In genomic region chr1:55140546-55140983, GRCh38 we compare ENCODE assay signal across 8 cellular contexts.
DNase-seq lines count a peak whose midpoint lies in the region; ATAC-seq, FAIRE-seq and TF ChIP-seq lines count a peak whose summit lies in the region.

No MANE protein-coding gene starts in this region.

- no TSS peak for BruUV-seq in endothelial cell of umbilical vein (replicated peaks; lab: Mats Ljungman, UMichigan)

- no peaks in the 10 kb centered on the region for H3K4me1 ChIP-seq in CD8-positive, alpha-beta T cell (ENCODE audit: insufficient read depth, low read length)
- peaks cover 7% of the 10 kb centered on the region for H3K4me1 ChIP-seq in endothelial cell of umbilical vein (ENCODE audit: control insufficient read depth, extremely low read depth, insufficient read depth, low read length)

- H3K27ac ChIP-seq in CD8-positive, alpha-beta T cell (ENCODE audit: low read depth, low read length) = no peak overlapping the region
- no peak overlapping the region for H3K27ac ChIP-seq in endothelial cell of umbilical vein (ENCODE audit: insufficient read depth, low read depth, low read length)

- H3K36me3 Mint-ChIP-seq in CD8-positive, alpha-beta T cell = peaks cover 52% of the 10 kb centered on the region
- peaks cover 31% of the 10 kb centered on the region for H3K36me3 Mint-ChIP-seq in activated CD8-positive, alpha-beta memory T cell treated with anti-CD3 and anti-CD28 coated beads, Interleukin-2, amount 10 ng/mL, durations not matched to agents 7 days and 5 days
- no peaks in the 10 kb centered on the region for H3K36me3 Mint-ChIP-seq in stimulated activated effector memory CD8-positive, alpha-beta T cell treated with anti-CD3 and anti-CD28 coated beads, Interleukin-12 subunit alpha, Interleukin-12 subunit beta, amount 100 ng/mL, for 72 hours

- peaks cover 15% of the 10 kb centered on the region for H3K4me1 Mint-ChIP-seq in CD8-positive, alpha-beta T cell (ENCODE audit: low read depth)
- H3K4me1 Mint-ChIP-seq in activated CD8-positive, alpha-beta memory T cell treated with anti-CD3 and anti-CD28 coated beads, Interleukin-2, amount 10 ng/mL, durations not matched to agents 7 days and 5 days = peaks cover 22% of the 10 kb centered on the region
- peaks cover 5% of the 10 kb centered on the region for H3K4me1 Mint-ChIP-seq in stimulated activated effector memory CD8-positive, alpha-beta T cell treated with anti-CD3 and anti-CD28 coated beads, Interleukin-12 subunit alpha, Interleukin-12 subunit beta, amount 100 ng/mL, for 72 hours

- intact Hi-C loops in CD8-positive, alpha-beta T cell (cut with DNase I, micrococcal nuclease) = loop anchor here (1.0 to 5.0 kb wide), 6 partner anchors 16 to 1567 kb away; partner anchors contain the start of gene USP24 (in 1 of the 2)
- intact Hi-C loops in endothelial cell of umbilical vein (cut with micrococcal nuclease) = loop anchor here (1.0 to 10.0 kb wide), 6 partner anchors 74 to 1684 kb away; partner anchors contain the start of gene USP24

- H3K27me3 Mint-ChIP-seq in CD8-positive, alpha-beta T cell (ENCODE audit: low read depth) = no peaks in the 10 kb centered on the region
- H3K27me3 Mint-ChIP-seq in activated CD8-positive, alpha-beta memory T cell treated with anti-CD3 and anti-CD28 coated beads, Interleukin-2, amount 10 ng/mL, durations not matched to agents 7 days and 5 days = no peaks in the 10 kb centered on the region

- no peaks in the 10 kb centered on the region for H3K9me3 ChIP-seq in CD8-positive, alpha-beta T cell (ENCODE audit: low read length)
- no peaks in the 10 kb centered on the region for H3K9me3 ChIP-seq in endothelial cell of umbilical vein (replicated peaks; ENCODE audit: control insufficient read depth, insufficient read depth, low read length)

- dilution Hi-C loops in endothelial cell of umbilical vein (cut with MboI; ENCODE audit: extremely low pct_ligation_motif_present, low sequenced_read_pairs) = no loop called here

- no peaks in the 10 kb centered on the region for H3K27me3 ChIP-seq in CD8-positive, alpha-beta T cell (ENCODE audit: insufficient read depth, low read length)
- H3K27me3 ChIP-seq in endothelial cell of umbilical vein (ENCODE audit: control insufficient read depth in 2 of 2, insufficient read depth in 2 of 2, low read length in 2 of 2) = no peaks in the 10 kb centered on the region

- FAIRE-seq in endothelial cell of umbilical vein (lab: Jason Lieb, UNC) = peak; percentile 37

- DNase-seq in CD8-positive, alpha-beta T cell = peak; percentile 25 to 70 (median 68)
- peak; percentile 57 for DNase-seq in HS-5 (ENCODE audit: low read depth)
- DNase-seq in NK-92 treated with Interleukin-12 subunit alpha and Interleukin-12 subunit beta, amount 100 ng/mL, for 24 hours (lab: John Stamatoyannopoulos, UW) = peak; percentile 61
- peak; percentile 86 for DNase-seq in activated CD8-positive, alpha-beta memory T cell treated with anti-CD3 and anti-CD28 coated beads, Interleukin-2, amount 10 ng/mL, durations not matched to agents 7 days and 5 days
- DNase-seq in endothelial cell of umbilical vein (ENCODE audit: low read depth, low spot score) = peak; percentile 82
- DNase-seq in myocyte (ENCODE audit: low read depth) = peak; percentile 88
- DNase-seq in stimulated activated effector memory CD8-positive, alpha-beta T cell treated with anti-CD3 and anti-CD28 coated beads, Interleukin-12 subunit alpha, Interleukin-12 subunit beta, amount 100 ng/mL, for 72 hours (ENCODE audit: low spot score in 2 of 2) = peak; percentile 55 to 77

- no peaks in the 10 kb centered on the region for H3K79me2 ChIP-seq in endothelial cell of umbilical vein (ENCODE audit: control insufficient read depth, insufficient read depth, low read length)

- POLR2A ChIA-PET in CD8-positive, alpha-beta T cell (lab: Charles Lee) = interaction anchor here (0.8 to 1.0 kb wide), 2 partner anchors 137 to 138 kb away, joined by 3 read pairs; no protein-coding TSS in a partner anchor
- POLR2A ChIA-PET in endothelial cell of umbilical vein (lab: Charles Lee) = no interaction called here

- CTCF ChIA-PET in CD8-positive, alpha-beta T cell (lab: Charles Lee) = interaction anchor here (0.7 to 6.7 kb wide), 11 partner anchors 8 to 1569 kb away, joined by 3 to 119 read pairs (median 6); no protein-coding TSS in a partner anchor
- CTCF ChIA-PET in activated CD8-positive, alpha-beta memory T cell treated with anti-CD3 and anti-CD28 coated beads, Interleukin-2, amount 10 ng/mL, durations not matched to agents 7 days and 5 days (lab: Charles Lee) = interaction anchor here (1.0 to 6.6 kb wide), 7 partner anchors 12 to 238 kb away, joined by 3 to 92 read pairs (median 4); partner anchors contain the start of gene USP24
- CTCF ChIA-PET in endothelial cell of umbilical vein (lab: Charles Lee) = interaction anchor here (1.0 to 6.8 kb wide), 7 partner anchors 8 to 140 kb away, joined by 3 to 82 read pairs (median 4); no protein-coding TSS in a partner anchor

- TF ChIP-seq CTCF in CD8-positive, alpha-beta T cell (IDR thresholded peaks at IDR 0.05) = peak; percentile 82
- TF ChIP-seq CTCF in endothelial cell of umbilical vein (IDR thresholded peaks at IDR 0.05; ENCODE audit: extremely low read depth in 1 of 2, insufficient read depth in 1 of 2, low read depth in 1 of 2, low read length in 2 of 2) = peak; percentile 67 to 76

- no peak overlapping the region for H2AFZ ChIP-seq in endothelial cell of umbilical vein (ENCODE audit: low read depth, low read length)

- no peak overlapping the region for H3K9ac ChIP-seq in endothelial cell of umbilical vein (replicated peaks; ENCODE audit: extremely low read depth, insufficient read depth, low read length)

- H4K20me1 ChIP-seq in endothelial cell of umbilical vein (replicated peaks; ENCODE audit: control insufficient read depth, extremely low read depth, insufficient read depth, low read length) = no peaks in the 10 kb centered on the region

- H3K4me3 ChIP-seq in CD8-positive, alpha-beta T cell (ENCODE audit: low read depth, low read length) = no peak overlapping the region
- no peak overlapping the region for H3K4me3 ChIP-seq in endothelial cell of umbilical vein (replicated peaks in 1 of 3; ENCODE audit: insufficient read depth in 1 of 3, low read depth in 1 of 3, low read length in 3 of 3)

- no peak overlapping the region for H3K4me3 Mint-ChIP-seq in CD8-positive, alpha-beta T cell
- no peak overlapping the region for H3K4me3 Mint-ChIP-seq in activated CD8-positive, alpha-beta memory T cell treated with anti-CD3 and anti-CD28 coated beads, Interleukin-2, amount 10 ng/mL, durations not matched to agents 7 days and 5 days
- H3K4me3 Mint-ChIP-seq in stimulated activated effector memory CD8-positive, alpha-beta T cell treated with anti-CD3 and anti-CD28 coated beads, Interleukin-12 subunit alpha, Interleukin-12 subunit beta, amount 100 ng/mL, for 72 hours = no peak overlapping the region

- TF ChIP-seq POLR2A in endothelial cell of umbilical vein (IDR thresholded peaks at IDR 0.05; ENCODE audit: low read depth, low read length) = no peak

- H3K4me2 ChIP-seq in endothelial cell of umbilical vein (ENCODE audit: insufficient read depth, low read length) = no peak overlapping the region

- H3K9me3 Mint-ChIP-seq in CD8-positive, alpha-beta T cell = no peaks in the 10 kb centered on the region
- H3K9me3 Mint-ChIP-seq in activated CD8-positive, alpha-beta memory T cell treated with anti-CD3 and anti-CD28 coated beads, Interleukin-2, amount 10 ng/mL, durations not matched to agents 7 days and 5 days (ENCODE audit: low read depth) = no peaks in the 10 kb centered on the region
- no peaks in the 10 kb centered on the region for H3K9me3 Mint-ChIP-seq in stimulated activated effector memory CD8-positive, alpha-beta T cell treated with anti-CD3 and anti-CD28 coated beads, Interleukin-12 subunit alpha, Interleukin-12 subunit beta, amount 100 ng/mL, for 72 hours

- H3K36me3 ChIP-seq in CD8-positive, alpha-beta T cell (ENCODE audit: insufficient read depth, low read length) = peaks cover 57% of the 10 kb centered on the region
- peaks cover 7 to 27% of the 10 kb centered on the region in 2 experiments for H3K36me3 ChIP-seq in endothelial cell of umbilical vein (ENCODE audit: control insufficient read depth in 2 of 2, extremely low read depth in 1 of 2, insufficient read depth in 2 of 2, low read length in 2 of 2)

- ATAC-seq in CD8-positive, alpha-beta T cell = peak; percentile 94
- ATAC-seq in GM19395 (IDR thresholded peaks at IDR 0.05; ENCODE audit: unreplicated experiment) = peak; percentile 93
- ATAC-seq in activated CD8-positive, alpha-beta memory T cell treated with anti-CD3 and anti-CD28 coated beads, Interleukin-2, amount 10 ng/mL, durations not matched to agents 7 days and 5 days = peak; percentile 98
- peak; percentile 99 for ATAC-seq in stimulated activated effector memory CD8-positive, alpha-beta T cell treated with anti-CD3 and anti-CD28 coated beads, Interleukin-12 subunit alpha, Interleukin-12 subunit beta, amount 100 ng/mL, for 72 hours

- H3K9me1 ChIP-seq in endothelial cell of umbilical vein (replicated peaks; ENCODE audit: control insufficient read depth, extremely low read depth, insufficient read depth, low read length) = no peaks in the 10 kb centered on the region

- H3K27ac Mint-ChIP-seq in CD8-positive, alpha-beta T cell = peak overlapping the region; percentile 53
- H3K27ac Mint-ChIP-seq in activated CD8-positive, alpha-beta memory T cell treated with anti-CD3 and anti-CD28 coated beads, Interleukin-2, amount 10 ng/mL, durations not matched to agents 7 days and 5 days = peak overlapping the region; percentile 38
- H3K27ac Mint-ChIP-seq in stimulated activated effector memory CD8-positive, alpha-beta T cell treated with anti-CD3 and anti-CD28 coated beads, Interleukin-12 subunit alpha, Interleukin-12 subunit beta, amount 100 ng/mL, for 72 hours = peak overlapping the region; percentile 45

TF ChIP-seq in endothelial cell of umbilical vein, 7 proteins besides CTCF, POLR2A, EP300 and RAD21:
- TF ChIP-seq MAX (IDR thresholded peaks at IDR 0.05; ENCODE audit: insufficient read depth, insufficient read length) (no peak), JUN (IDR thresholded peaks at IDR 0.05; ENCODE audit: borderline replicate concordance, insufficient read depth, insufficient read length, low read depth) (no peak), MYC (IDR thresholded peaks at IDR 0.05; ENCODE audit: low read depth, low read length) (no peak), EZH2 (IDR thresholded peaks at IDR 0.05; ENCODE audit: borderline replicate concordance, low read depth, low read length, severe bottlenecking) (no peak), POLR2AphosphoS5 (IDR thresholded peaks at IDR 0.05; ENCODE audit: insufficient read depth, low read depth, low read length) (no peak), FOS (IDR thresholded peaks at IDR 0.05; ENCODE audit: borderline replicate concordance, insufficient read depth, low read length) (no peak), GATA2 (IDR thresholded peaks at IDR 0.05; ENCODE audit: insufficient read depth, insufficient read length, low read depth, low read length) (peak; percentile 53)
